In the genomic region with DNA sequence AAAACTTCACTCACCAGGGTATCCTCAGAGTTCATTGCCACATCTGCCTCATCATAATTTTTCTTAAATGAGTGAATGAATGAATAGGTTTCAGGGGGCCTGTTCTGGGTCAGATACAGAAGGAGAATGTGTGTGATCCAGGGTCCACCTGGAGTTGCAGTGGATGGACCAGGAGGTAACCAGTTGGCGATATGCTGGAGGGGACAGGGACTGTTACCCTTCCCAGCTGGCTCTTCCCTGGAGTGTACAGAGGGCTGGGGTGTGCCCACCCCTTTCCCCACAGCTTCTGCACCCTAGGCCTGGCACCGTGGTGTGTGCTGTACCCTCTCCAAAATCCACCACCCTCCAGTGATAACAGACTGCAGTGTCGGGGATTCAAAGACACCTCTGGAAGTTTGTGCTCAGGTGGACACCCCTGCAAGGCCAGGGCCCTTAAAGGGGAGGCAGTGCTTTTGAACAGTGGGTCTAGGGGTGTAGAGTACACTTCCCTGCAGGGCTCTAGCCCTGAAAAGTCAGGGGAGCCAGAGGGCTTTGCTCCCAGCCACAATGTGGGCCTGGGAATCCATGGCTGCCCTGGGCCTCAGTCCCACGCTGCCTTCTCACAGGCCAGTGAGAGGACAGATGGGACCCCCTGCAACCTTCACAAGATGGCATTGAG, we compare ENCODE assay signal across 23 cellular contexts.
DNase-seq lines count a peak whose midpoint lies in the region; ATAC-seq and TF ChIP-seq lines count a peak whose summit lies in the region.
"Had no signal": no experiment of that assay in that cellular context is flagged by ENCODE, and none has a peak within 500 bp of the region (broad histone marks: within the 10 kb centered on the region; RNA-seq: fewer than 3 reads in every experiment).

No MANE protein-coding gene starts in this region.

- no peaks in the 10 kb centered on the region for H3K9me3 Mint-ChIP-seq in activated naive CD8-positive, alpha-beta T cell treated with anti-CD3 and anti-CD28 coated beads, Interleukin-2, amount 10 ng/mL, durations not matched to agents 7 days and 5 days
- no peaks in the 10 kb centered on the region for H3K9me3 Mint-ChIP-seq in activated naive CD8-positive, alpha-beta T cell treated with anti-CD3 and anti-CD28 coated beads, Interleukin-2, amount 50 U/mL, for 24 hours
- no peaks in the 10 kb centered on the region for H3K9me3 Mint-ChIP-seq in activated CD8-positive, alpha-beta memory T cell treated with anti-CD3 and anti-CD28 coated beads, Interleukin-2, amount 10 ng/mL, durations not matched to agents 7 days and 5 days (ENCODE audit: low read depth)
- H3K9me3 Mint-ChIP-seq: activated naive CD4-positive, alpha-beta T cell treated with anti-CD3 and anti-CD28 coated beads, Interleukin-2, amount 10 ng/mL, durations not matched to agents 7 days and 5 days; activated T-cell treated with anti-CD3 and anti-CD28 coated beads, Interleukin-2, amount 50 U/mL, for 24 hours had no signal

- no peak overlapping the region for H3K27ac ChIP-seq in lung (ENCODE audit: low read depth in 1 of 2, low read length in 1 of 2)
- H3K27ac ChIP-seq in testis: no peak overlapping the region
- H3K27ac ChIP-seq: A549, lower lobe of right lung, pancreas, stomach, uterus had no signal

- no peak for TF ChIP-seq POLR2A in testis (IDR thresholded peaks at IDR 0.05)

- H3K27me3 Mint-ChIP-seq in activated naive CD8-positive, alpha-beta T cell treated with anti-CD3 and anti-CD28 coated beads, Interleukin-2, amount 10 ng/mL, durations not matched to agents 7 days and 5 days: no peaks in the 10 kb centered on the region
- peaks cover 5% of the 10 kb centered on the region for H3K27me3 Mint-ChIP-seq in activated naive CD8-positive, alpha-beta T cell treated with anti-CD3 and anti-CD28 coated beads, Interleukin-2, amount 50 U/mL, for 24 hours
- H3K27me3 Mint-ChIP-seq in activated CD8-positive, alpha-beta memory T cell treated with anti-CD3 and anti-CD28 coated beads, Interleukin-2, amount 10 ng/mL, durations not matched to agents 7 days and 5 days: no peaks in the 10 kb centered on the region
- H3K27me3 Mint-ChIP-seq: activated T-cell treated with anti-CD3 and anti-CD28 coated beads, Interleukin-2, amount 50 U/mL, for 24 hours had no signal

- intact Hi-C loops in testis (cut with DNase I; ENCODE audit: low total_unique reads): no loop called here

- no peak for ATAC-seq in activated naive CD8-positive, alpha-beta T cell treated with anti-CD3 and anti-CD28 coated beads, Interleukin-2, amount 10 ng/mL, durations not matched to agents 7 days and 5 days (ENCODE audit: low read depth)
- ATAC-seq in activated naive CD8-positive, alpha-beta T cell treated with anti-CD3 and anti-CD28 coated beads, Interleukin-2, amount 50 U/mL, for 24 hours: no peak
- ATAC-seq in activated CD8-positive, alpha-beta memory T cell treated with anti-CD3 and anti-CD28 coated beads, Interleukin-2, amount 10 ng/mL, durations not matched to agents 7 days and 5 days: no peak
- ATAC-seq in lung (ENCODE audit: insufficient read depth, low FRiP score) (no peak), HG02840 (IDR thresholded peaks at IDR 0.05; ENCODE audit: low FRiP score, unreplicated experiment) (no peak), HG03025 (IDR thresholded peaks at IDR 0.05; ENCODE audit: low FRiP score, unreplicated experiment) (no peak)
- ATAC-seq: A549, lower lobe of right lung, pancreas had no signal

- CTCF ChIA-PET in activated CD8-positive, alpha-beta memory T cell treated with anti-CD3 and anti-CD28 coated beads, Interleukin-2, amount 10 ng/mL, durations not matched to agents 7 days and 5 days (lab: Charles Lee): no interaction called here

- WGBS in lung, 2 donors: 92 to 95% methylated on average over 4 of the region's 4 CpGs
- WGBS in testis, 2 donors: 95 to 100% methylated on average over 2 to 4 of the region's 4 CpGs

- H3K4me1 ChIP-seq in lung (ENCODE audit: control insufficient read depth in 2 of 2, insufficient read depth in 2 of 2, low read length in 2 of 2) (no peaks in the 10 kb centered on the region), testis (no peaks in the 10 kb centered on the region)
- H3K4me1 ChIP-seq: A549, Caco-2, lower lobe of right lung, pancreas, uterus had no signal

- DNase-seq in activated naive CD8-positive, alpha-beta T cell treated with anti-CD3 and anti-CD28 coated beads, Interleukin-2, amount 10 ng/mL, durations not matched to agents 7 days and 5 days: peak; percentile 18
- DNase-seq in activated naive CD8-positive, alpha-beta T cell treated with anti-CD3 and anti-CD28 coated beads, Interleukin-2, amount 50 U/mL, for 24 hours: no peak
- DNase-seq in activated CD8-positive, alpha-beta memory T cell treated with anti-CD3 and anti-CD28 coated beads, Interleukin-2, amount 10 ng/mL, durations not matched to agents 7 days and 5 days: peak; percentile 23
- DNase-seq in lung (ENCODE audit: low spot score) (peak; percentile 17), testis (peak; percentile 1), inferior parietal cortex (ENCODE audit: extremely low spot score) (no peak)
- DNase-seq: activated naive CD4-positive, alpha-beta T cell treated with anti-CD3 and anti-CD28 coated beads, Interleukin-2, amount 10 ng/mL, durations not matched to agents 7 days and 5 days; glutamatergic neuron; lower lobe of right lung; NCI-H1930; NCI-H345; SHP77 treated with DMSO at 0.1 percent for 48 hours; stimulated activated CD4-positive, alpha-beta T cell treated with anti-CD3 and anti-CD28 coated beads, Interleukin-4, amount 100 ng/mL, for 24 hours; T-helper 1 cell; uterus had no signal

- POLR2A ChIA-PET in activated naive CD8-positive, alpha-beta T cell treated with anti-CD3 and anti-CD28 coated beads, Interleukin-2, amount 10 ng/mL, durations not matched to agents 7 days and 5 days (lab: Charles Lee): no interaction called here

- no peaks in the 10 kb centered on the region for H3K36me3 Mint-ChIP-seq in activated naive CD8-positive, alpha-beta T cell treated with anti-CD3 and anti-CD28 coated beads, Interleukin-2, amount 10 ng/mL, durations not matched to agents 7 days and 5 days
- no peaks in the 10 kb centered on the region for H3K36me3 Mint-ChIP-seq in activated naive CD8-positive, alpha-beta T cell treated with anti-CD3 and anti-CD28 coated beads, Interleukin-2, amount 50 U/mL, for 24 hours (ENCODE audit: low read depth)
- no peaks in the 10 kb centered on the region for H3K36me3 Mint-ChIP-seq in activated CD8-positive, alpha-beta memory T cell treated with anti-CD3 and anti-CD28 coated beads, Interleukin-2, amount 10 ng/mL, durations not matched to agents 7 days and 5 days
- H3K36me3 Mint-ChIP-seq: activated naive CD4-positive, alpha-beta T cell treated with anti-CD3 and anti-CD28 coated beads, Interleukin-2, amount 10 ng/mL, durations not matched to agents 7 days and 5 days had no signal

- TF ChIP-seq CTCF in lung (IDR thresholded peaks at IDR 0.05; ENCODE audit: control extremely low read depth, extremely low read depth): no peak
- TF ChIP-seq CTCF in testis (IDR thresholded peaks at IDR 0.05): no peak

- H3K9me3 ChIP-seq in lung (ENCODE audit: control insufficient read depth in 2 of 2, insufficient read depth in 1 of 2, low read length in 1 of 2) (no peaks in the 10 kb centered on the region), testis (no peaks in the 10 kb centered on the region)
- H3K9me3 ChIP-seq: A549, Caco-2, lower lobe of right lung, pancreas, stomach, uterus had no signal

- H3K4me3 ChIP-seq in lung (no peak overlapping the region), testis (no peak overlapping the region)
- H3K4me3 ChIP-seq: A549, lower lobe of right lung, pancreas, smooth muscle cell, stomach, uterus had no signal

- H3K36me3 ChIP-seq in lung (ENCODE audit: control insufficient read depth in 2 of 2, insufficient read depth in 2 of 2, low read length in 2 of 2) (no peaks in the 10 kb centered on the region), testis (ENCODE audit: low read depth, missing control alignments) (no peaks in the 10 kb centered on the region)
- H3K36me3 ChIP-seq: lower lobe of right lung, pancreas, stomach, uterus had no signal

- H3K27ac Mint-ChIP-seq in activated naive CD8-positive, alpha-beta T cell treated with anti-CD3 and anti-CD28 coated beads, Interleukin-2, amount 10 ng/mL, durations not matched to agents 7 days and 5 days: no peak overlapping the region
- no peak overlapping the region for H3K27ac Mint-ChIP-seq in activated naive CD8-positive, alpha-beta T cell treated with anti-CD3 and anti-CD28 coated beads, Interleukin-2, amount 50 U/mL, for 24 hours
- no peak overlapping the region for H3K27ac Mint-ChIP-seq in activated CD8-positive, alpha-beta memory T cell treated with anti-CD3 and anti-CD28 coated beads, Interleukin-2, amount 10 ng/mL, durations not matched to agents 7 days and 5 days
- H3K27ac Mint-ChIP-seq: activated naive CD4-positive, alpha-beta T cell treated with anti-CD3 and anti-CD28 coated beads, Interleukin-2, amount 10 ng/mL, durations not matched to agents 7 days and 5 days; activated T-cell treated with anti-CD3 and anti-CD28 coated beads, Interleukin-2, amount 50 U/mL, for 24 hours had no signal

- H3K4me3 Mint-ChIP-seq in activated naive CD8-positive, alpha-beta T cell treated with anti-CD3 and anti-CD28 coated beads, Interleukin-2, amount 10 ng/mL, durations not matched to agents 7 days and 5 days: no peak overlapping the region
- no peak overlapping the region for H3K4me3 Mint-ChIP-seq in activated naive CD8-positive, alpha-beta T cell treated with anti-CD3 and anti-CD28 coated beads, Interleukin-2, amount 50 U/mL, for 24 hours
- no peak overlapping the region for H3K4me3 Mint-ChIP-seq in activated CD8-positive, alpha-beta memory T cell treated with anti-CD3 and anti-CD28 coated beads, Interleukin-2, amount 10 ng/mL, durations not matched to agents 7 days and 5 days
- H3K4me3 Mint-ChIP-seq: activated naive CD4-positive, alpha-beta T cell treated with anti-CD3 and anti-CD28 coated beads, Interleukin-2, amount 10 ng/mL, durations not matched to agents 7 days and 5 days; activated T-cell treated with anti-CD3 and anti-CD28 coated beads, Interleukin-2, amount 50 U/mL, for 24 hours had no signal

- H3K27me3 ChIP-seq in lung (ENCODE audit: control insufficient read depth, insufficient read depth) (no peaks in the 10 kb centered on the region), testis (no peaks in the 10 kb centered on the region)
- H3K27me3 ChIP-seq: pancreas, uterus had no signal

- H3K4me1 Mint-ChIP-seq in activated naive CD8-positive, alpha-beta T cell treated with anti-CD3 and anti-CD28 coated beads, Interleukin-2, amount 10 ng/mL, durations not matched to agents 7 days and 5 days: no peaks in the 10 kb centered on the region
- H3K4me1 Mint-ChIP-seq in activated naive CD8-positive, alpha-beta T cell treated with anti-CD3 and anti-CD28 coated beads, Interleukin-2, amount 50 U/mL, for 24 hours: no peaks in the 10 kb centered on the region
- no peaks in the 10 kb centered on the region for H3K4me1 Mint-ChIP-seq in activated CD8-positive, alpha-beta memory T cell treated with anti-CD3 and anti-CD28 coated beads, Interleukin-2, amount 10 ng/mL, durations not matched to agents 7 days and 5 days
- H3K4me1 Mint-ChIP-seq: activated naive CD4-positive, alpha-beta T cell treated with anti-CD3 and anti-CD28 coated beads, Interleukin-2, amount 10 ng/mL, durations not matched to agents 7 days and 5 days had no signal

Comparison
In these comparisons a context has a peak if more than half of its experiments do, and no peak if none do; other contexts are left out.
1. DNase-seq: peak in activated naive CD8-positive, alpha-beta T cell treated with anti-CD3 and anti-CD28 coated beads, Interleukin-2, amount 10 ng/mL, durations not matched to agents 7 days and 5 days (single experiment), activated CD8-positive, alpha-beta memory T cell treated with anti-CD3 and anti-CD28 coated beads, Interleukin-2, amount 10 ng/mL, durations not matched to agents 7 days and 5 days (single experiment), lung (single experiment) and testis (single experiment); none in activated naive CD8-positive, alpha-beta T cell treated with anti-CD3 and anti-CD28 coated beads, Interleukin-2, amount 50 U/mL, for 24 hours (single experiment) and inferior parietal cortex (single experiment).